ENCODE assay signal across 19 cellular contexts in the genomic region with DNA sequence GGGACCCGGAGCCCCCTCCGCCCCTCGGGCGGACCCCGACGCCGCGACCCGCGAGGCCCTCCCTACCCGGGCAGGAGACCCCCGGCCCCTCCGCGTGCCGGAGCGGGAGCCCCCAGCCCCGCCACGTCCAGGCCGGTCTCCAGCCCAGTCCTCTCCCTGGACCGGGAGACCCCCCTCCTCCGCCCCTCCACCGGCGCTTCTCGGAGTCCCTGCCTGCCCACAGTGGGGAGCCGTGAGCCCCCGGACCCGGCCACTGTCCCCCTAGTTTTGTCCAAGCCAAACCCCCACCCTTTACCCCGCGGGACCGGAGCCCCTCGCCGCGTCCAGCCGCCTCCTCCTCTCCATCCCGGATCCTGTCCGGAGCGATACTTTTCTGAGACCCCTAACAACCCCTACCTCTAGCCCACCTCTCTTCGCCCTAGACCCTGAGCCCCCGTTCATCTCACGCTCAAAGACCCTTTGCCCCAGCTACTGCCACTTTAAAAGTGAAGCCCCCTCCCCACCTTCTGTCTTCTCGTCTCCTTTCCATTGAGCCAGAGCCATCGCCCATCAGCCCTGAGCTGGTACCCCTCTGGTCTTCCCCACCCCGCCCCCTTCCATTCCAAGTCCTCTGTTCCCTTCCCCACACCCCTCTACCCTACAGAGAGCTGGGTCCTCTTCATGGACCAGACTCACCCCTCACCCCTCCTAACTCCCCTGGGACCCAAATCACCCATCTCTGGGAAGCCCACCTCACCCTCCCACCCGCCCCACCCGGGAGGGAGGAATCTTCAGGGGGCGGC. TPM values are rescaled to one million over a fixed set of nuclear protein-coding genes. Genes with fewer than 3 reads are reported as not detected.
DNase-seq lines count a peak whose midpoint lies in the region; FAIRE-seq and TF ChIP-seq lines count a peak whose summit lies in the region.
"Had no signal": no experiment of that assay in that cellular context is flagged by ENCODE, and none has a peak within 500 bp of the region (broad histone marks: within the 10 kb centered on the region; RNA-seq: fewer than 3 reads in every experiment).

No MANE protein-coding gene starts in this region.

- H3K27me3 ChIP-seq in HUES64 (ENCODE audit: insufficient read depth, low read length) (peaks cover 14% of the 10 kb centered on the region), skeletal muscle satellite cell (ENCODE audit: control insufficient read depth, insufficient read depth, low read length) (peaks cover 27% of the 10 kb centered on the region)

- peaks cover 18% of the 10 kb centered on the region for H3K27me3 Mint-ChIP-seq in brain
- peaks cover 2 to 14% (median 10%) of the 10 kb centered on the region in 3 donors for H3K27me3 Mint-ChIP-seq in immature natural killer cell (ENCODE audit: low read depth in 3 of 3)

- H3K9me3 Mint-ChIP-seq in brain: no peaks in the 10 kb centered on the region
- no peaks in the 10 kb centered on the region for H3K9me3 Mint-ChIP-seq in immature natural killer cell
- H3K9me3 Mint-ChIP-seq: activated CD4-positive, alpha-beta T cell treated with anti-CD3 and anti-CD28 coated beads, Interleukin-2, amount 10 ng/mL, durations not matched to agents 7 days and 5 days; CD8-positive, alpha-beta memory T cell had no signal

- H3K4me2 ChIP-seq in skeletal muscle satellite cell (ENCODE audit: low read length): peak overlapping the region; percentile 41

- peak overlapping the region; percentile 78 to 87 (median 82) for H3K4me3 Mint-ChIP-seq in brain
- H3K4me3 Mint-ChIP-seq in immature natural killer cell: peak overlapping the region in 2 of 5 donors; percentile 42 to 48
- H3K4me3 Mint-ChIP-seq: activated CD4-positive, alpha-beta T cell treated with anti-CD3 and anti-CD28 coated beads, Interleukin-2, amount 10 ng/mL, durations not matched to agents 7 days and 5 days had no signal

- H3K27ac ChIP-seq in HUES64 (ENCODE audit: low read depth, low read length) (no peak overlapping the region), kidney (ENCODE audit: low read depth in 2 of 2, low read length in 2 of 2) (no peak overlapping the region)
- H3K27ac ChIP-seq: thoracic aorta had no signal

- H3K9me3 ChIP-seq in HUES64 (ENCODE audit: insufficient read depth, low read depth, low read length) (no peaks in the 10 kb centered on the region), kidney (ENCODE audit: control insufficient read depth in 1 of 2, low read length in 2 of 2) (no peaks in the 10 kb centered on the region), skeletal muscle satellite cell (replicated peaks; ENCODE audit: low read length) (no peaks in the 10 kb centered on the region)
- H3K9me3 ChIP-seq: mucosa of descending colon, thoracic aorta had no signal

- FAIRE-seq in kidney (lab: Jason Lieb, UNC): no peak
- FAIRE-seq: HepG2 had no signal

- H3K36me3 ChIP-seq in HUES64 (ENCODE audit: insufficient read depth, low read length) (no peaks in the 10 kb centered on the region), kidney (ENCODE audit: control insufficient read depth in 1 of 2, insufficient read depth in 2 of 2, low read length in 2 of 2) (no peaks in the 10 kb centered on the region), skeletal muscle satellite cell (ENCODE audit: insufficient read depth, low read length) (no peaks in the 10 kb centered on the region)

- TF ChIP-seq CTCF in brain (conservative IDR thresholded peaks at IDR 0.05) (no peak), kidney (IDR thresholded peaks at IDR 0.05; ENCODE audit: borderline replicate concordance, extremely low read depth, insufficient read depth) (no peak)

- WGBS in HUES64: 3% methylated on average over 45 of the region's 46 CpGs

- intact Hi-C loops in kidney (cut with DNase I): loop anchor here (10.0 kb wide), 1 partner anchor 86 kb away; no protein-coding TSS in a partner anchor

- no peaks in the 10 kb centered on the region for H3K4me1 ChIP-seq in HUES64 (ENCODE audit: insufficient read depth, low read length)
- H3K4me1 ChIP-seq in kidney (ENCODE audit: control insufficient read depth in 1 of 2, insufficient read depth in 1 of 2, low read depth in 1 of 2, low read length in 2 of 2): no peaks in the 10 kb centered on the region
- H3K4me1 ChIP-seq in skeletal muscle satellite cell (ENCODE audit: control insufficient read depth, insufficient read depth, low read length): no peaks in the 10 kb centered on the region

- no peaks in the 10 kb centered on the region for H3K36me3 Mint-ChIP-seq in brain
- no peaks in the 10 kb centered on the region for H3K36me3 Mint-ChIP-seq in immature natural killer cell
- H3K36me3 Mint-ChIP-seq: CD8-positive, alpha-beta memory T cell had no signal

- peaks cover 42% of the 10 kb centered on the region for H3K4me1 Mint-ChIP-seq in brain
- peaks cover 0 to 3% of the 10 kb centered on the region in 2 donors for H3K4me1 Mint-ChIP-seq in immature natural killer cell

- H3K27ac Mint-ChIP-seq in brain: peak overlapping the region in 3 of 5 experiments; percentile 38 to 86 (median 71)
- H3K27ac Mint-ChIP-seq in immature natural killer cell: no peak overlapping the region
- H3K27ac Mint-ChIP-seq: activated CD4-positive, alpha-beta T cell treated with anti-CD3 and anti-CD28 coated beads, Interleukin-2, amount 10 ng/mL, durations not matched to agents 7 days and 5 days; CD8-positive, alpha-beta memory T cell had no signal

- H3K4me3 ChIP-seq in HUES64 (ENCODE audit: low read length) (peak overlapping the region; percentile 48), kidney (ENCODE audit: low read length in 2 of 2) (no peak overlapping the region), skeletal muscle satellite cell (ENCODE audit: low read length) (no peak overlapping the region)
- H3K4me3 ChIP-seq: mucosa of descending colon had no signal

- H3K9ac ChIP-seq in HUES64 (ENCODE audit: low read depth, low read length) (no peak overlapping the region), kidney (ENCODE audit: low read length in 2 of 2) (no peak overlapping the region), skeletal muscle satellite cell (ENCODE audit: low read depth, low read length) (no peak overlapping the region)

- DNase-seq in kidney (peak; percentile 13), immature natural killer cell (no peak), AG20443 (ENCODE audit: low spot score) (no peak), NK-92 (lab: John Stamatoyannopoulos, UW; ENCODE audit: unreplicated experiment) (no peak)
- DNase-seq: activated CD4-positive, alpha-beta T cell treated with anti-CD3 and anti-CD28 coated beads, Interleukin-2, amount 10 ng/mL, durations not matched to agents 7 days and 5 days; central memory CD4-positive, alpha-beta T cell; mucosa of descending colon; NCI-H1105; NCI-H510A treated with DMSO at 0.1 percent for 48 hours had no signal

RNA-seq across cellular contexts. Expression of a gene that starts 1.0 kb away (rescaled TPM):
- 3.1 TPM for polyA plus RNA-seq in HUES64 (2013, experiment 1 of 2)
- 5.3 TPM for polyA plus RNA-seq in HUES64 (2013, experiment 2 of 2)
- polyA plus RNA-seq in brain (ENCODE audit: insufficient read depth, low read depth, low replicate concordance) (35.7 TPM), kidney (ENCODE audit: insufficient read depth, low read depth, low replicate concordance) (47.0 TPM), immature natural killer cell (not detected)
- 0.82 TPM for total RNA-seq in kidney
- total RNA-seq in skeletal muscle satellite cell (2012; rRNA removed): not detected in 2 replicates
- total RNA-seq: activated CD4-positive, alpha-beta T cell treated with anti-CD3 and anti-CD28 coated beads, Interleukin-2, amount 10 ng/mL, durations not matched to agents 7 days and 5 days; CD8-positive, alpha-beta memory T cell; esophagus mucosa; RPMI7951; skeletal muscle tissue; T-helper 2 cell treated with Interferon-gamma antibody and Interleukin-4, amounts not matched to agents 100 ng/mL and 5 ng/mL, for 36 hours; thoracic aorta had no signal
- polyA plus RNA-seq: CD8-positive, alpha-beta memory T cell had no signal

RNA-seq across cellular contexts. Expression of a gene that starts 16.0 kb away (rescaled TPM):
- 0.70 TPM for polyA plus RNA-seq in HUES64 (2013, experiment 1 of 2)
- polyA plus RNA-seq in HUES64 (2013, experiment 2 of 2): 0.70 TPM
- polyA plus RNA-seq in brain (ENCODE audit: insufficient read depth, low read depth, low replicate concordance) (2.9 TPM), kidney (ENCODE audit: insufficient read depth, low read depth, low replicate concordance) (14.5 TPM), immature natural killer cell (under 1 TPM in 2 of 3 donors, not detected in 1; 0.11 to 0.59 TPM)
- total RNA-seq in kidney: 6.3 TPM
- total RNA-seq in skeletal muscle satellite cell (2012; rRNA removed): 2.2 and 3.5 TPM in 2 replicates

Comparison
In these comparisons a context has a peak if more than half of its experiments do, and no peak if none do; other contexts are left out.
1. H3K27ac Mint-ChIP-seq: peak in brain (3 of 5); none in immature natural killer cell (0 of 6).
2. RNA of a gene that starts 1.0 kb away (polyA plus RNA-seq): 47.0 TPM in kidney (single experiment) and 35.7 TPM in brain (single experiment); not detected in immature natural killer cell; every median in the first group is over 10 times any median in the second.